1 cellular context compared by ENCODE assay signal in genomic region chr1:7989762-7990428, GRCh38.
A peak's percentile ranks its signal among the peaks of the same experiment; 100 is the strongest.
TF ChIP-seq lines count a peak whose summit lies in the region.

No MANE protein-coding gene starts in this region.

TF ChIP-seq in HEK293, 187 proteins besides CTCF, POLR2A, EP300 and RAD21 (continued from another document):
- TF ChIP-seq ZNF513 (tag by site-specific recombination; IDR thresholded peaks at IDR 0.05) (peak; percentile 84), ZNF660 (tag by site-specific recombination; IDR thresholded peaks at IDR 0.05) (no peak)
TF ChIP-seq in HEK293: peak in this region for 2.
